22 cellular contexts compared by ENCODE assay signal in genomic region chr1:238589843-238590435, GRCh38.
A peak's percentile ranks its signal among the peaks of the same experiment; 100 is the strongest.
DNase-seq lines count a peak whose midpoint lies in the region; ATAC-seq and TF ChIP-seq lines count a peak whose summit lies in the region.
"Had no signal": no experiment of that assay in that cellular context is flagged by ENCODE, and none has a peak within 500 bp of the region (broad histone marks: within the 10 kb centered on the region; RNA-seq: fewer than 3 reads in every experiment).

No MANE protein-coding gene starts in this region.

- H3K9me3 Mint-ChIP-seq in WTC11, result no peaks in the 10 kb centered on the region
- H3K9me3 Mint-ChIP-seq: activated B cell treated with CpG ODN at 0.5 μM for 24 hours, nephron progenitor cell had no signal

- H2AFZ ChIP-seq in ACC112 (ENCODE audit: low read length, unreplicated experiment), result peak overlapping the region; percentile 53
- no peak overlapping the region for H2AFZ ChIP-seq in OCI-LY7 (ENCODE audit: low read length)

- DNase-seq in HCEC 1CT, result peak; percentile 14
- DNase-seq in astrocyte of the spinal cord (ENCODE audit: low read depth, low spot score), result peak; percentile 56
- peak; percentile 59 for DNase-seq in iris pigment epithelial cell (ENCODE audit: low read depth)
- no peak for DNase-seq in WTC11 (ENCODE audit: low spot score)
- no peak for DNase-seq in activated T-cell treated with anti-CD3 and anti-CD28 coated beads, Interleukin-2, amount 50 U/mL, for 1 hour
- DNase-seq in OCI-LY7 (ENCODE audit: low spot score), result no peak
- no peak for DNase-seq in effector memory CD4-positive, alpha-beta T cell
- DNase-seq: activated B cell treated with CpG ODN at 0.5 μM for 24 hours; activated CD8-positive, alpha-beta T cell treated with anti-CD3 and anti-CD28 coated beads, Interleukin-2, amount 10 ng/mL, durations not matched to agents 7 days and 5 days; DMS79; H7; MV-4-11; NCI-H2029; NCI-H446 treated with DMSO at 0.1 percent for 48 hours; nephron progenitor cell; T-helper 17 cell had no signal

- CTCF ChIA-PET in WTC11 (lab: Charles Lee) (no interaction called here), OCI-LY7 (lab: Charles Lee; ENCODE audit: unreplicated experiment) (no interaction called here)

- H3K4me3 ChIP-seq in ACC112 (ENCODE audit: low read depth, low read length) (peak overlapping the region; percentile 54), astrocyte of the spinal cord (ENCODE audit: low read depth, low read length) (no peak overlapping the region), OCI-LY7 (ENCODE audit: low read depth, low read length, poor library complexity, severe bottlenecking) (no peak overlapping the region)
- no peak overlapping the region for H3K4me3 ChIP-seq in effector memory CD4-positive, alpha-beta T cell (ENCODE audit: insufficient read depth, low read depth, low read length, poor library complexity, severe bottlenecking)
- H3K4me3 ChIP-seq: cardiac muscle cell, prostate gland had no signal

- H3K9me3 ChIP-seq in OCI-LY7 (ENCODE audit: low read length), result no peaks in the 10 kb centered on the region
- H3K9me3 ChIP-seq in effector memory CD4-positive, alpha-beta T cell (ENCODE audit: control insufficient read depth, low read length), result no peaks in the 10 kb centered on the region
- H3K9me3 ChIP-seq: prostate gland had no signal

- H3K9me2 ChIP-seq in OCI-LY7 (ENCODE audit: insufficient read depth, low read length), result no peaks in the 10 kb centered on the region

- H3K4me3 Mint-ChIP-seq in WTC11, result no peak overlapping the region
- H3K4me3 Mint-ChIP-seq: activated B cell treated with CpG ODN at 0.5 μM for 24 hours; activated CD8-positive, alpha-beta T cell treated with anti-CD3 and anti-CD28 coated beads, Interleukin-2, amount 10 ng/mL, durations not matched to agents 7 days and 5 days; activated naive CD8-positive, alpha-beta T cell; activated T-helper 1 cell treated with anti-CD3 and anti-CD28 coated beads, Interleukin-12 subunit alpha, Interleukin-12 subunit beta, Interleukin-2, Interleukin-4 antibody, amounts not matched to agents 30 ng/mL and 10 ng/mL and 1 ng/mL, durations not matched to agents 14 hours and 24 hours and 36 hours; CD4-positive, alpha-beta memory T cell; nephron progenitor cell; T-helper 17 cell had no signal

- no peak for TF ChIP-seq CTCF in astrocyte of the spinal cord (IDR thresholded peaks at IDR 0.05; ENCODE audit: low read depth, low read length)
- no peak for TF ChIP-seq CTCF in WTC11 (IDR thresholded peaks at IDR 0.05)
- no peak for TF ChIP-seq CTCF in OCI-LY7 (conservative IDR thresholded peaks at IDR 0.05; ENCODE audit: low read length)

- H3K36me3 ChIP-seq in ACC112 (ENCODE audit: insufficient read depth, low read length), result no peaks in the 10 kb centered on the region
- no peaks in the 10 kb centered on the region for H3K36me3 ChIP-seq in OCI-LY7 (ENCODE audit: insufficient read depth, low read length)
- no peaks in the 10 kb centered on the region for H3K36me3 ChIP-seq in effector memory CD4-positive, alpha-beta T cell (ENCODE audit: control insufficient read depth, insufficient read depth, low read length)
- H3K36me3 ChIP-seq: cardiac muscle cell, prostate gland had no signal

- POLR2A ChIA-PET in WTC11 (lab: Charles Lee), result no interaction called here
- POLR2A ChIA-PET in OCI-LY7 (lab: Charles Lee), result interaction anchor here (0.6 kb wide), 1 partner anchor 17 kb away, joined by 3 read pairs; no protein-coding TSS in a partner anchor

- H3K4me1 Mint-ChIP-seq in WTC11, result no peaks in the 10 kb centered on the region
- H3K4me1 Mint-ChIP-seq: activated B cell treated with CpG ODN at 0.5 μM for 24 hours; CD4-positive, alpha-beta memory T cell; T-helper 17 cell had no signal

- H3K36me3 Mint-ChIP-seq in WTC11, result no peaks in the 10 kb centered on the region
- H3K36me3 Mint-ChIP-seq: activated naive CD8-positive, alpha-beta T cell; CD4-positive, alpha-beta memory T cell had no signal

- no peak for ATAC-seq in WTC11
- ATAC-seq: activated CD8-positive, alpha-beta T cell treated with anti-CD3 and anti-CD28 coated beads, Interleukin-2, amount 10 ng/mL, durations not matched to agents 7 days and 5 days; T-helper 17 cell had no signal

- no peaks in the 10 kb centered on the region for H3K27me3 ChIP-seq in ACC112 (ENCODE audit: insufficient read depth, low read length)
- no peaks in the 10 kb centered on the region for H3K27me3 ChIP-seq in effector memory CD4-positive, alpha-beta T cell (replicated peaks; ENCODE audit: control insufficient read depth, insufficient read depth, low read length, poor library complexity, severe bottlenecking)
- H3K27me3 ChIP-seq: cardiac muscle cell had no signal

- H3K79me2 ChIP-seq in ACC112 (ENCODE audit: control insufficient read depth, insufficient read depth, low read length, unreplicated experiment) (no peaks in the 10 kb centered on the region), OCI-LY7 (ENCODE audit: insufficient read depth, low read depth, low read length) (no peaks in the 10 kb centered on the region)

- H4K20me1 ChIP-seq in OCI-LY7 (ENCODE audit: insufficient read depth, low read length), result no peaks in the 10 kb centered on the region

- H3K4me1 ChIP-seq in ACC112 (ENCODE audit: control insufficient read depth, insufficient read depth, low read length, unreplicated experiment) (peaks cover 6% of the 10 kb centered on the region), OCI-LY7 (ENCODE audit: insufficient read depth, low read length, poor library complexity, severe bottlenecking) (no peaks in the 10 kb centered on the region)
- no peaks in the 10 kb centered on the region for H3K4me1 ChIP-seq in effector memory CD4-positive, alpha-beta T cell (ENCODE audit: control insufficient read depth, insufficient read depth, low read length, poor library complexity, severe bottlenecking)
- H3K4me1 ChIP-seq: prostate gland had no signal

- intact Hi-C loops in OCI-LY7 (cut with micrococcal nuclease; ENCODE audit: unreplicated experiment), result no loop called here

- no peak overlapping the region for H3K4me2 ChIP-seq in OCI-LY7 (ENCODE audit: low read length)

- H3K27ac ChIP-seq in ACC112 (ENCODE audit: low read depth, low read length), result peak overlapping the region; percentile 44
- no peak overlapping the region for H3K27ac ChIP-seq in OCI-LY7 (ENCODE audit: low read depth, low read length, poor library complexity, severe bottlenecking)
- H3K27ac ChIP-seq in effector memory CD4-positive, alpha-beta T cell (ENCODE audit: insufficient read depth, low read length, poor library complexity, severe bottlenecking), result no peak overlapping the region
- H3K27ac ChIP-seq: cardiac muscle cell, prostate gland had no signal

- H3K27ac Mint-ChIP-seq in WTC11, result no peak overlapping the region
- H3K27ac Mint-ChIP-seq: activated B cell treated with CpG ODN at 0.5 μM for 24 hours; activated CD8-positive, alpha-beta T cell treated with anti-CD3 and anti-CD28 coated beads, Interleukin-2, amount 10 ng/mL, durations not matched to agents 7 days and 5 days; activated naive CD8-positive, alpha-beta T cell; activated T-helper 1 cell treated with anti-CD3 and anti-CD28 coated beads, Interleukin-12 subunit alpha, Interleukin-12 subunit beta, Interleukin-2, Interleukin-4 antibody, amounts not matched to agents 30 ng/mL and 10 ng/mL and 1 ng/mL, durations not matched to agents 14 hours and 24 hours and 36 hours; CD4-positive, alpha-beta memory T cell; nephron progenitor cell; T-helper 17 cell had no signal

- no peaks in the 10 kb centered on the region for H3K27me3 Mint-ChIP-seq in WTC11 (ENCODE audit: low read depth)
- H3K27me3 Mint-ChIP-seq: activated B cell treated with CpG ODN at 0.5 μM for 24 hours; activated naive CD8-positive, alpha-beta T cell; CD4-positive, alpha-beta memory T cell; T-helper 17 cell had no signal

- BruUV-seq in OCI-LY7 (replicated peaks; lab: Mats Ljungman, UMichigan), result no TSS peak

- in situ Hi-C loops in astrocyte of the spinal cord (cut with HindIII; ENCODE audit: low sequenced_read_pairs), result no loop called here

TF ChIP-seq in WTC11, 78 proteins besides CTCF, POLR2A, EP300 and RAD21 (continues in another document):
- TF ChIP-seq JAZF1 (CRISPR knock-in tag; IDR thresholded peaks at IDR 0.05) (no peak), SMAD4 (CRISPR knock-in tag; IDR thresholded peaks at IDR 0.05) (no peak), FOXJ3 (CRISPR knock-in tag; IDR thresholded peaks at IDR 0.05; ENCODE audit: borderline replicate concordance) (no peak), OVOL2 (CRISPR knock-in tag; IDR thresholded peaks at IDR 0.05; ENCODE audit: borderline replicate concordance) (no peak), ATF1 (CRISPR knock-in tag; IDR thresholded peaks at IDR 0.05) (no peak), KAT7 (CRISPR knock-in tag; IDR thresholded peaks at IDR 0.05; ENCODE audit: borderline replicate concordance) (no peak), MYBL2 (CRISPR knock-in tag; IDR thresholded peaks at IDR 0.05) (no peak), TCF7 (CRISPR knock-in tag; IDR thresholded peaks at IDR 0.05; ENCODE audit: low read depth) (no peak), ZBTB43 (CRISPR knock-in tag; IDR thresholded peaks at IDR 0.05) (no peak), ZMAT4 (CRISPR knock-in tag; IDR thresholded peaks at IDR 0.05) (no peak)

Comparison
In these comparisons a context has a peak if more than half of its experiments do, and no peak if none do; other contexts are left out.
1. DNase-seq: peak in HCEC 1CT (single experiment), astrocyte of the spinal cord (single experiment) and iris pigment epithelial cell (single experiment); none in WTC11 (single experiment), activated T-cell treated with anti-CD3 and anti-CD28 coated beads, Interleukin-2, amount 50 U/mL, for 1 hour (single experiment), OCI-LY7 (single experiment) and effector memory CD4-positive, alpha-beta T cell (0 of 3).